Comparison of ENCODE assay signal across 14 cellular contexts in genomic region chr3:179227349-179227748, GRCh38. TPM values are rescaled to one million over a fixed set of nuclear protein-coding genes. Genes with fewer than 3 reads are reported as not detected.
A peak's percentile ranks its signal among the peaks of the same experiment; 100 is the strongest.
DNase-seq lines count a peak whose midpoint lies in the region; ATAC-seq and TF ChIP-seq lines count a peak whose summit lies in the region.
"Had no signal": no experiment of that assay in that cellular context is flagged by ENCODE, and none has a peak within 500 bp of the region (broad histone marks: within the 10 kb centered on the region; RNA-seq: fewer than 3 reads in every experiment).

No MANE protein-coding gene starts in this region.

- H3K27ac Mint-ChIP-seq in stimulated activated naive CD8-positive, alpha-beta T cell treated with anti-CD3 and anti-CD28 coated beads, Interleukin-15, amount 100 ng/mL, for 72 hours, result no peak overlapping the region

- no peak overlapping the region for H3K27ac ChIP-seq in caudate nucleus (ENCODE audit: low read depth, low read length)
- H3K27ac ChIP-seq: transverse colon had no signal

- WGBS in lower leg skin, 2 donors, result 94 to 95% methylated on average over 3 of the region's 3 CpGs

- intact Hi-C loops in cardiac septum (cut with DNase I), result no loop called here
- intact Hi-C loops in lower leg skin (cut with DNase I; ENCODE audit: low total_unique reads), result no loop called here

- peak; percentile 46 for ATAC-seq in stimulated activated naive CD8-positive, alpha-beta T cell treated with anti-CD3 and anti-CD28 coated beads, Interleukin-15, Interleukin-2, amounts not matched to agents 100 U/mL and 50 U/mL, for 24 hours
- ATAC-seq in stimulated activated naive CD8-positive, alpha-beta T cell treated with anti-CD3 and anti-CD28 coated beads, Interleukin-15, amount 100 ng/mL, for 72 hours, result no peak

- H3K4me3 Mint-ChIP-seq in stimulated activated naive CD8-positive, alpha-beta T cell treated with anti-CD3 and anti-CD28 coated beads, Interleukin-15, amount 100 ng/mL, for 72 hours, result no peak overlapping the region

- no peaks in the 10 kb centered on the region for H3K9me3 Mint-ChIP-seq in stimulated activated naive CD8-positive, alpha-beta T cell treated with anti-CD3 and anti-CD28 coated beads, Interleukin-15, amount 100 ng/mL, for 72 hours

- TF ChIP-seq CTCF in epithelial cell of proximal tubule (conservative IDR thresholded peaks at IDR 0.05; ENCODE audit: low read depth, low read length) (no peak), lower leg skin (IDR thresholded peaks at IDR 0.05) (no peak)

- no peaks in the 10 kb centered on the region for H3K27me3 Mint-ChIP-seq in stimulated activated naive CD8-positive, alpha-beta T cell treated with anti-CD3 and anti-CD28 coated beads, Interleukin-15, amount 100 ng/mL, for 72 hours

- no peak for TF ChIP-seq POLR2A in lower leg skin (IDR thresholded peaks at IDR 0.05)

- H3K4me3 ChIP-seq in epithelial cell of proximal tubule (ENCODE audit: low read depth, low read length), result no peak overlapping the region
- H3K4me3 ChIP-seq in lower leg skin (ENCODE audit: low read depth, poor library complexity, severe bottlenecking), result no peak overlapping the region
- H3K4me3 ChIP-seq: transverse colon had no signal

- H3K4me1 Mint-ChIP-seq in stimulated activated naive CD8-positive, alpha-beta T cell treated with anti-CD3 and anti-CD28 coated beads, Interleukin-15, amount 100 ng/mL, for 72 hours, result peaks cover 6% of the 10 kb centered on the region

- no peak for DNase-seq in stimulated activated naive CD8-positive, alpha-beta T cell treated with anti-CD3 and anti-CD28 coated beads, Interleukin-15, Interleukin-2, amounts not matched to agents 100 U/mL and 50 U/mL, for 24 hours
- DNase-seq in stimulated activated naive CD8-positive, alpha-beta T cell treated with anti-CD3 and anti-CD28 coated beads, Interleukin-15, amount 100 ng/mL, for 72 hours, result no peak
- peak; percentile 7 for DNase-seq in RPMI7951 (ENCODE audit: low read depth)
- DNase-seq in epithelial cell of proximal tubule (ENCODE audit: low read depth), result peak; percentile 3
- DNase-seq in occipital lobe (lab: John Stamatoyannopoulos, UW), result no peak
- DNase-seq in caudate nucleus (lab: John Stamatoyannopoulos, UW), result no peak
- no peak for DNase-seq in cardiac septum (ENCODE audit: low spot score)
- DNase-seq in lower leg skin (ENCODE audit: low spot score in 2 of 2), result no peak
- DNase-seq: NCI-H1436 treated with DMSO at 0.1 percent for 48 hours; NCI-H524; posterior cingulate gyrus; stimulated activated CD4-positive, alpha-beta T cell treated with anti-CD3 and anti-CD28 coated beads, Interleukin-15, amount 100 ng/mL, for 24 hours; T-helper 1 cell; transverse colon had no signal

RNA-seq across cellular contexts. Expression of gene KCNMB3, which starts 23.6 kb away (rescaled TPM):
- total RNA-seq in RPMI7951 (2014; rRNA removed; shearing (Covaris generic)), result 0.88 and 1.3 TPM in 2 replicates
- 0.40 and 1.2 TPM in 2 replicates for total RNA-seq in epithelial cell of proximal tubule
- total RNA-seq in occipital lobe, result 3.1 TPM
- 1.9 TPM for total RNA-seq in cardiac septum
- total RNA-seq in lower leg skin, result 1 to 10 TPM in 2 of 4 donors, under 1 TPM in 2; 0.19 to 1.5 (median 0.87) TPM

Comparison
In these comparisons a context has a peak if more than half of its experiments do, and no peak if none do; other contexts are left out.
1. DNase-seq: peak in RPMI7951 (single experiment) and epithelial cell of proximal tubule (single experiment); none in stimulated activated naive CD8-positive, alpha-beta T cell treated with anti-CD3 and anti-CD28 coated beads, Interleukin-15, Interleukin-2, amounts not matched to agents 100 U/mL and 50 U/mL, for 24 hours (single experiment), stimulated activated naive CD8-positive, alpha-beta T cell treated with anti-CD3 and anti-CD28 coated beads, Interleukin-15, amount 100 ng/mL, for 72 hours (0 of 2), occipital lobe (single experiment), caudate nucleus (0 of 61), cardiac septum (single experiment) and lower leg skin (0 of 2).